ENCODE assay signal across 1 cellular context in the genomic region with DNA sequence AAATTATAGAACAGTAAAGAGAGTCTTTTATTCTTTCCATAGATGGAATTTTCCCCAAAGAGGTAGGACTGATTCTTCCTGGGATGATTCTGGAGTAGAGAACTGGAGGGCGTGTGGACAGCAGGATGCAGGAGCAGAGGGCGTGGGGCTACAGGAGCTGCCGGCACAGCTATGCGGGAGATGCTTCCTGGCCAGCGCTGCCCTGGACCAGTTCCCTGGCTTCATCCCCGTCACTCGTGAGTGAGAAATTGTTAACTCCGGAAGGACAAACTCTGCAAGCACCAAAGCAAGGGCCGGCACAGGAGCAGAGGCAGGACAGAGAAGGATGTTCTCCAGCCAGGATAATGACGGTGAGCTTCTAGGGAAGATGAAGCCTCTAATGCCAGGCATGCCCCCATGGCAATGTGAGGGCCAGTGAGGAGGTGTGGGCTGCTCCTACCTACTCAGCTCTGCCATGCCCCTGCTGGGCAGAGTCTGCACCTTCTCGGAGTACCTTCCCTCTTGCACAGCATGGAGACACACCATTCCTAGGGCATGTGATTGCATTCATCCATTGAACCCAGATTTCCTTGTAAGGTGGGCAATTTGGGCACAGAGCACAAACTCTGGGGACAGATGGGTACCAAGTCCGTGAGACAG.
TF ChIP-seq lines count a peak whose summit lies in the region.

No MANE protein-coding gene starts in this region.

TF ChIP-seq in WTC11, 78 proteins besides CTCF, POLR2A, EP300 and RAD21 (continued from another document):
- TF ChIP-seq, protein P1, sequence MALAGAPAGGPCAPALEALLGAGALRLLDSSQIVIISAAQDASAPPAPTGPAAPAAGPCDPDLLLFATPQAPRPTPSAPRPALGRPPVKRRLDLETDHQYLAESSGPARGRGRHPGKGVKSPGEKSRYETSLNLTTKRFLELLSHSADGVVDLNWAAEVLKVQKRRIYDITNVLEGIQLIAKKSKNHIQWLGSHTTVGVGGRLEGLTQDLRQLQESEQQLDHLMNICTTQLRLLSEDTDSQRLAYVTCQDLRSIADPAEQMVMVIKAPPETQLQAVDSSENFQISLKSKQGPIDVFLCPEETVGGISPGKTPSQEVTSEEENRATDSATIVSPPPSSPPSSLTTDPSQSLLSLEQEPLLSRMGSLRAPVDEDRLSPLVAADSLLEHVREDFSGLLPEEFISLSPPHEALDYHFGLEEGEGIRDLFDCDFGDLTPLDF (CRISPR knock-in tag; IDR thresholded peaks at IDR 0.05) = no peak
- TF ChIP-seq NFATC4 (CRISPR knock-in tag; IDR thresholded peaks at IDR 0.05) = no peak
- no peak for TF ChIP-seq MXD4 (CRISPR knock-in tag; IDR thresholded peaks at IDR 0.05; ENCODE audit: borderline replicate concordance)
- TF ChIP-seq ZNF671 (CRISPR knock-in tag; IDR thresholded peaks at IDR 0.05) = no peak
TF ChIP-seq in WTC11: peak in this region for 0.
